Comparison of ENCODE assay signal across 5 cellular contexts in genomic region chr10:51358227-51358626, GRCh38.
"Had no signal": no experiment of that assay in that cellular context is flagged by ENCODE, and none has a peak within 500 bp of the region (broad histone marks: within the 10 kb centered on the region; RNA-seq: fewer than 3 reads in every experiment).

No MANE protein-coding gene starts in this region.

- DNase-seq: H9, HCEC 1CT had no signal

- H3K27ac ChIP-seq: HL-60 had no signal

- H3K4me2 ChIP-seq: GM23338 had no signal

- H3K4me3 ChIP-seq: GM23338 had no signal

- H2AFZ ChIP-seq: GM23338 had no signal

- ATAC-seq: GM23338, HepG2 had no signal
